Comparison of ENCODE assay signal across 9 cellular contexts in the genomic region with DNA sequence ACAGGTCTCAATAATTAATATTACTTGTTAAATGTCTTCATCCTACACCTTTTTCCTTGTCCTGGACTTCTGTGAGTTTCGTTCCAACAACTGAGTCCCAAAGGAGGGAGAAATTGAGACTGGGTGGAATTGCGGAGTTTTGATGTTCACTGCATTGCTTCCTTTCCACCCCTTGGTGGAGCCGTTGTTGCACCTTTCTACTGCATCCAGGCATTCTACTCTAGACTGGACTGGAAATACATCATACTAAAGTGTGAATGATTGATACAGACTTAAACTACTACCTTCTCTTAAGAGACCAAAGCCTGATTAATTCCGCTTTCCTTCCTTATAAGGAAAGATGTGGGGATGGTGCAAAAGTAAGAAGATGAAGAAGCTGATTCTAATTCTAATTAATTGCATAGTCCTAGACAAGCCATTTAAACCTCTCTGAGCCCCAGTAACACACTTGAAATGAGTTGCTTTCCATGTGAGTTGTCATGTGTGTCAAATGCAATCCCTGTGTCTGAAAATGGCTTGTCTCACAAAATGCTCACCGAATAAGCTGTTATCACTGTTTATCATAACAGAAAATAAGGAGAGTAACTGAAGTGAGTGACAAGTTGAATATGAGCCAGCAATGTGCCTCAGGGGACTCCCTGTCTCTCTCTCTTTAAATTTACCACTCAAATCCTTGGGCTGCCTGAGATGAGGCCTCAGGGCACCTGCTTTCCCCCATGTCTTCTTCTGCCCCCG.
DNase-seq lines count a peak whose midpoint lies in the region; ATAC-seq and TF ChIP-seq lines count a peak whose summit lies in the region.
"Had no signal": no experiment of that assay in that cellular context is flagged by ENCODE, and none has a peak within 500 bp of the region (broad histone marks: within the 10 kb centered on the region; RNA-seq: fewer than 3 reads in every experiment).

No MANE protein-coding gene starts in this region.

- DNase-seq in A673 (ENCODE audit: low spot score) (peak; percentile 46), GM23338 (ENCODE audit: low spot score) (peak; percentile 2), foreskin keratinocyte (no peak), NCI-H226 (no peak)
- no peak for DNase-seq in activated naive CD4-positive, alpha-beta T cell treated with anti-CD3 and anti-CD28 coated beads, Interleukin-2, amount 50 U/mL, for 72 hours (ENCODE audit: low spot score in 2 of 2)
- no peak for DNase-seq in NK-92 treated with Interleukin-12 subunit alpha and Interleukin-12 subunit beta, amount 100 ng/mL, for 24 hours (lab: John Stamatoyannopoulos, UW)
- DNase-seq in stimulated activated CD4-positive, alpha-beta T cell treated with anti-CD3 and anti-CD28 coated beads, Interleukin-1b, Interleukin-23, amount 100 ng/mL, for 48 hours = no peak
- DNase-seq: stimulated activated CD4-positive, alpha-beta T cell treated with anti-CD3 and anti-CD28 coated beads, Interleukin-4, amount 100 ng/mL, for 1 hour had no signal

- no peaks in the 10 kb centered on the region for H3K4me1 ChIP-seq in A673 (ENCODE audit: insufficient read depth, low read length, poor library complexity, severe bottlenecking)
- no peaks in the 10 kb centered on the region for H3K4me1 ChIP-seq in GM23338 (ENCODE audit: insufficient read depth)
- H3K4me1 ChIP-seq in OCI-LY1 (ENCODE audit: insufficient read depth, low read length, severe bottlenecking) = no peaks in the 10 kb centered on the region
- no peaks in the 10 kb centered on the region for H3K4me1 ChIP-seq in foreskin keratinocyte

- H4K20me1 ChIP-seq in GM23338 (replicated peaks; ENCODE audit: insufficient read depth) = no peaks in the 10 kb centered on the region
- no peaks in the 10 kb centered on the region for H4K20me1 ChIP-seq in OCI-LY1 (ENCODE audit: insufficient read depth, low read length)

- H3K9me3 Mint-ChIP-seq in GM23338 = peaks cover 89% of the 10 kb centered on the region
- H3K9me3 Mint-ChIP-seq in activated naive CD4-positive, alpha-beta T cell treated with anti-CD3 and anti-CD28 coated beads, Interleukin-2, amount 50 U/mL, for 72 hours = peaks cover 0 to 5% of the 10 kb centered on the region in 2 donors

- BruUV-seq in A673 (replicated peaks; lab: Mats Ljungman, UMichigan) = no TSS peak

- H3K36me3 ChIP-seq in A673 (ENCODE audit: insufficient read depth, low read length, poor library complexity, severe bottlenecking) = no peaks in the 10 kb centered on the region
- H3K36me3 ChIP-seq in GM23338 (ENCODE audit: insufficient read depth) = 0 out of 2 replicates have a peak, but pooled peaks cover 3% of the 10 kb centered on the region
- no peaks in the 10 kb centered on the region for H3K36me3 ChIP-seq in OCI-LY1 (ENCODE audit: insufficient read depth, low read length)

- TF ChIP-seq CTCF in A673 (conservative IDR thresholded peaks at IDR 0.05; ENCODE audit: low read depth, low read length) = peak; percentile 69
- peak; percentile 36 to 47 for TF ChIP-seq CTCF in GM23338 (conservative IDR thresholded peaks at IDR 0.05; ENCODE audit: low read depth in 2 of 2)
- TF ChIP-seq CTCF in OCI-LY1 (IDR thresholded peaks at IDR 0.05; ENCODE audit: low read length) = peak; percentile 81
- TF ChIP-seq CTCF in foreskin keratinocyte (conservative IDR thresholded peaks at IDR 0.05) = peak; percentile 23

- POLR2A ChIA-PET in A673 (lab: Charles Lee; ENCODE audit: low non-redundant PET) = no interaction called here

- CTCF ChIA-PET in A673 (lab: Charles Lee) = no interaction called here

- no peaks in the 10 kb centered on the region for H3K79me2 ChIP-seq in GM23338 (replicated peaks; ENCODE audit: insufficient read depth)
- H3K79me2 ChIP-seq in OCI-LY1 (ENCODE audit: insufficient read depth, low read length) = no peaks in the 10 kb centered on the region

- H2AFZ ChIP-seq in GM23338 (no peak overlapping the region), OCI-LY1 (ENCODE audit: low read length) (no peak overlapping the region)

- no peaks in the 10 kb centered on the region for H3K4me1 Mint-ChIP-seq in GM23338

- no peak overlapping the region for H3K9ac ChIP-seq in OCI-LY1 (ENCODE audit: low read length)

- H3K9me2 ChIP-seq in GM23338 (ENCODE audit: insufficient read depth) (no peaks in the 10 kb centered on the region), OCI-LY1 (ENCODE audit: low read depth, low read length) (no peaks in the 10 kb centered on the region)

- intact Hi-C loops in A673 (cut with micrococcal nuclease; ENCODE audit: unreplicated experiment) = loop anchor here (2.0 to 10.0 kb wide), 3 partner anchors 578 to 1452 kb away; no protein-coding TSS in a partner anchor

- H3K9me3 ChIP-seq in A673 (ENCODE audit: low read depth, low read length, poor library complexity, severe bottlenecking) = no peaks in the 10 kb centered on the region
- H3K9me3 ChIP-seq in OCI-LY1 (ENCODE audit: low read length) = no peaks in the 10 kb centered on the region

- peaks cover 3% of the 10 kb centered on the region for H3K27me3 ChIP-seq in A673 (replicated peaks; ENCODE audit: insufficient read depth, low read depth, low read length, poor library complexity)
- H3K27me3 ChIP-seq in GM23338 (ENCODE audit: insufficient read depth) = no peaks in the 10 kb centered on the region
- H3K27me3 ChIP-seq in OCI-LY1 (ENCODE audit: insufficient read depth, low read length) = no peaks in the 10 kb centered on the region
- no peaks in the 10 kb centered on the region for H3K27me3 ChIP-seq in foreskin keratinocyte

- no peak overlapping the region for H3K27ac ChIP-seq in A673 (ENCODE audit: low read depth, low read length, poor library complexity, severe bottlenecking)
- no peak overlapping the region for H3K27ac ChIP-seq in GM23338 (ENCODE audit: low read depth)
- H3K27ac ChIP-seq in OCI-LY1 (ENCODE audit: low read depth, low read length, poor library complexity, severe bottlenecking) = no peak overlapping the region
- H3K27ac ChIP-seq in foreskin keratinocyte = no peak overlapping the region

- H3K36me3 Mint-ChIP-seq in GM23338 (ENCODE audit: low read depth) = peaks cover 9% of the 10 kb centered on the region; the same call in 2 of the 3 replicates
- no peaks in the 10 kb centered on the region for H3K36me3 Mint-ChIP-seq in activated naive CD4-positive, alpha-beta T cell treated with anti-CD3 and anti-CD28 coated beads, Interleukin-2, amount 50 U/mL, for 72 hours

- no peaks in the 10 kb centered on the region for H3F3A ChIP-seq in GM23338 (replicated peaks; ENCODE audit: low read depth)
- no peaks in the 10 kb centered on the region for H3F3A ChIP-seq in OCI-LY1 (ENCODE audit: insufficient read depth, low read length)

- H3K4me3 ChIP-seq in A673 (ENCODE audit: low read depth, low read length, poor library complexity, severe bottlenecking) = no peak overlapping the region
- H3K4me3 ChIP-seq in GM23338 = no peak overlapping the region
- H3K4me3 ChIP-seq in OCI-LY1 (ENCODE audit: low read depth, low read length, poor library complexity, severe bottlenecking) = no peak overlapping the region

- no peaks in the 10 kb centered on the region for H3K27me3 Mint-ChIP-seq in GM23338 (ENCODE audit: insufficient read depth, low read depth, poor library complexity)

- H3K4me2 ChIP-seq in GM23338 = no peak overlapping the region
- no peak overlapping the region for H3K4me2 ChIP-seq in OCI-LY1 (ENCODE audit: low read length)

- no peak overlapping the region for H3K4me3 Mint-ChIP-seq in GM23338

- no peak for ATAC-seq in GM23338
- ATAC-seq in foreskin keratinocyte = no peak
- no peak for ATAC-seq in activated naive CD4-positive, alpha-beta T cell treated with anti-CD3 and anti-CD28 coated beads, Interleukin-2, amount 50 U/mL, for 72 hours

- no peak overlapping the region for H3K27ac Mint-ChIP-seq in GM23338
- H3K27ac Mint-ChIP-seq in activated naive CD4-positive, alpha-beta T cell treated with anti-CD3 and anti-CD28 coated beads, Interleukin-2, amount 50 U/mL, for 72 hours = no peak overlapping the region

TF ChIP-seq in GM23338, 12 proteins besides CTCF, POLR2A, EP300 and RAD21 (continues in another document):
- TF ChIP-seq, protein P1, sequence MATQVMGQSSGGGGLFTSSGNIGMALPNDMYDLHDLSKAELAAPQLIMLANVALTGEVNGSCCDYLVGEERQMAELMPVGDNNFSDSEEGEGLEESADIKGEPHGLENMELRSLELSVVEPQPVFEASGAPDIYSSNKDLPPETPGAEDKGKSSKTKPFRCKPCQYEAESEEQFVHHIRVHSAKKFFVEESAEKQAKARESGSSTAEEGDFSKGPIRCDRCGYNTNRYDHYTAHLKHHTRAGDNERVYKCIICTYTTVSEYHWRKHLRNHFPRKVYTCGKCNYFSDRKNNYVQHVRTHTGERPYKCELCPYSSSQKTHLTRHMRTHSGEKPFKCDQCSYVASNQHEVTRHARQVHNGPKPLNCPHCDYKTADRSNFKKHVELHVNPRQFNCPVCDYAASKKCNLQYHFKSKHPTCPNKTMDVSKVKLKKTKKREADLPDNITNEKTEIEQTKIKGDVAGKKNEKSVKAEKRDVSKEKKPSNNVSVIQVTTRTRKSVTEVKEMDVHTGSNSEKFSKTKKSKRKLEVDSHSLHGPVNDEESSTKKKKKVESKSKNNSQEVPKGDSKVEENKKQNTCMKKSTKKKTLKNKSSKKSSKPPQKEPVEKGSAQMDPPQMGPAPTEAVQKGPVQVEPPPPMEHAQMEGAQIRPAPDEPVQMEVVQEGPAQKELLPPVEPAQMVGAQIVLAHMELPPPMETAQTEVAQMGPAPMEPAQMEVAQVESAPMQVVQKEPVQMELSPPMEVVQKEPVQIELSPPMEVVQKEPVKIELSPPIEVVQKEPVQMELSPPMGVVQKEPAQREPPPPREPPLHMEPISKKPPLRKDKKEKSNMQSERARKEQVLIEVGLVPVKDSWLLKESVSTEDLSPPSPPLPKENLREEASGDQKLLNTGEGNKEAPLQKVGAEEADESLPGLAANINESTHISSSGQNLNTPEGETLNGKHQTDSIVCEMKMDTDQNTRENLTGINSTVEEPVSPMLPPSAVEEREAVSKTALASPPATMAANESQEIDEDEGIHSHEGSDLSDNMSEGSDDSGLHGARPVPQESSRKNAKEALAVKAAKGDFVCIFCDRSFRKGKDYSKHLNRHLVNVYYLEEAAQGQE (IDR thresholded peaks at IDR 0.05; ENCODE audit: unreplicated experiment) = no peak
- TF ChIP-seq EZH2phosphoT487 (IDR thresholded peaks at IDR 0.05; ENCODE audit: unreplicated experiment) (no peak), JUNB (IDR thresholded peaks at IDR 0.05; ENCODE audit: unreplicated experiment) (no peak), EZH2 (IDR thresholded peaks at IDR 0.05; ENCODE audit: low read depth, unreplicated experiment) (no peak), ZNF331 (CRISPR knock-in tag; IDR thresholded peaks at IDR 0.05; ENCODE audit: low read depth) (no peak), ETS1 (IDR thresholded peaks at IDR 0.05) (no peak), ZNF114 (CRISPR knock-in tag; IDR thresholded peaks at IDR 0.05) (no peak)

Comparison
In these comparisons a context has a peak if more than half of its experiments do, and no peak if none do; other contexts are left out.
1. DNase-seq: peak in A673 (single experiment) and GM23338 (single experiment); none in foreskin keratinocyte (0 of 2), activated naive CD4-positive, alpha-beta T cell treated with anti-CD3 and anti-CD28 coated beads, Interleukin-2, amount 50 U/mL, for 72 hours (0 of 2), NK-92 treated with Interleukin-12 subunit alpha and Interleukin-12 subunit beta, amount 100 ng/mL, for 24 hours (single experiment), stimulated activated CD4-positive, alpha-beta T cell treated with anti-CD3 and anti-CD28 coated beads, Interleukin-1b, Interleukin-23, amount 100 ng/mL, for 48 hours (single experiment) and NCI-H226 (single experiment).
2. CTCF ChIP-seq: peak in every context shown above with its lines; median percentile 81 in OCI-LY1; 69 in A673; 42 in GM23338; 23 in foreskin keratinocyte.